ENCODE assay signal across 1 cellular context in the genomic region with DNA sequence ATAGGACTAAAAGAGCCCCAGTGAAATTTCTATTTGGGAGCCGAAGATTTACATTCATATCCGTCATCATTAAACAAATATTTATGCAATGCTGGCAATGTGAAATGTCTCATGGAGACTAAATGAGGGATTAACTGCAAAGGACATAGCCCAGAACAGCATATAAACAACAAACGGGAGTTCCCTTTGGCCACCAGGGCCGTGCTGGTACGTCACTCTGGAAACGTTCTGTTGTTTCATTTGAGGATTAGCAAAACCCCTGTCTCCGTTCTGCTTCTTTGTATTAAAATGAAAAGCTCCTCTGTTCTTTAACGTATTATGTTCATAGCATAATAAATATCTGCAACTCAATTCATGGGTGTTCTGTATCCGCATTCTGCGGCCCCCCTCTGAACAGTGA.
TF ChIP-seq lines count a peak whose summit lies in the region.

No MANE protein-coding gene starts in this region.

TF ChIP-seq in K562, 482 proteins besides CTCF, POLR2A, EP300 and RAD21 (continued from another document):
- TF ChIP-seq, protein P1, sequence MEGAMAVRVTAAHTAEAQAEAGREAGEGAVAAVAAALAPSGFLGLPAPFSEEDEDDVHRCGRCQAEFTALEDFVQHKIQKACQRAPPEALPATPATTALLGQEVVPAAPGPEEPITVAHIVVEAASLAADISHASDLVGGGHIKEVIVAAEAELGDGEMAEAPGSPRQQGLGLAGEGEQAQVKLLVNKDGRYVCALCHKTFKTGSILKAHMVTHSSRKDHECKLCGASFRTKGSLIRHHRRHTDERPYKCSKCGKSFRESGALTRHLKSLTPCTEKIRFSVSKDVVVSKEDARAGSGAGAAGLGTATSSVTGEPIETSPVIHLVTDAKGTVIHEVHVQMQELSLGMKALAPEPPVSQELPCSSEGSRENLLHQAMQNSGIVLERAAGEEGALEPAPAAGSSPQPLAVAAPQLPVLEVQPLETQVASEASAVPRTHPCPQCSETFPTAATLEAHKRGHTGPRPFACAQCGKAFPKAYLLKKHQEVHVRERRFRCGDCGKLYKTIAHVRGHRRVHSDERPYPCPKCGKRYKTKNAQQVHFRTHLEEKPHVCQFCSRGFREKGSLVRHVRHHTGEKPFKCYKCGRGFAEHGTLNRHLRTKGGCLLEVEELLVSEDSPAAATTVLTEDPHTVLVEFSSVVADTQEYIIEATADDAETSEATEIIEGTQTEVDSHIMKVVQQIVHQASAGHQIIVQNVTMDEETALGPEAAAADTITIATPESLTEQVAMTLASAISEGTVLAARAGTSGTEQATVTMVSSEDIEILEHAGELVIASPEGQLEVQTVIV (CRISPR knock-in tag; IDR thresholded peaks at IDR 0.05; ENCODE audit: borderline replicate concordance): no peak
- TF ChIP-seq PRMT5 (CRISPR knock-in tag; IDR thresholded peaks at IDR 0.05) (no peak), TBP (optimal IDR thresholded peaks at IDR 0.05; ENCODE audit: low read depth, low read length) (no peak), GATAD2A (IDR thresholded peaks at IDR 0.05) (no peak), NRF1 (conservative IDR thresholded peaks at IDR 0.05 in 1 of 2, IDR thresholded peaks at IDR 0.05 in 1 of 2) (no peak), FIP1L1 (IDR thresholded peaks at IDR 0.05; ENCODE audit: low read depth, low read length, poor library complexity, severe bottlenecking) (no peak)
- TF ChIP-seq, protein P2, sequence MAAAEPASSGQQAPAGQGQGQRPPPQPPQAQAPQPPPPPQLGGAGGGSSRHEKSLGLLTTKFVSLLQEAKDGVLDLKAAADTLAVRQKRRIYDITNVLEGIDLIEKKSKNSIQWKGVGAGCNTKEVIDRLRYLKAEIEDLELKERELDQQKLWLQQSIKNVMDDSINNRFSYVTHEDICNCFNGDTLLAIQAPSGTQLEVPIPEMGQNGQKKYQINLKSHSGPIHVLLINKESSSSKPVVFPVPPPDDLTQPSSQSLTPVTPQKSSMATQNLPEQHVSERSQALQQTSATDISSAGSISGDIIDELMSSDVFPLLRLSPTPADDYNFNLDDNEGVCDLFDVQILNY (CRISPR knock-in tag; IDR thresholded peaks at IDR 0.05): no peak
